In genomic region chr1:100353988-100354387, GRCh38 we compare ENCODE assay signal across 7 cellular contexts. TPM values are rescaled to one million over a fixed set of nuclear protein-coding genes. Genes with fewer than 3 reads are reported as not detected.
DNase-seq lines count a peak whose midpoint lies in the region; ATAC-seq and TF ChIP-seq lines count a peak whose summit lies in the region.

No MANE protein-coding gene starts in this region.

- H3K4me1 ChIP-seq in H9 (ENCODE audit: insufficient read depth, low read length), result peaks cover 4% of the 10 kb centered on the region; the same call in 1 of the 2 replicates
- peaks cover 0 to 71% (median 3%) of the 10 kb centered on the region in 3 donors for H3K4me1 ChIP-seq in esophagus squamous epithelium
- H3K4me1 ChIP-seq in gastrocnemius medialis, result peaks cover 17 to 20% of the 10 kb centered on the region in 2 donors

- H4K5ac ChIP-seq in H9 (ENCODE audit: insufficient read length, low read depth, low read length), result no peak overlapping the region

- H3K18ac ChIP-seq in H9 (ENCODE audit: insufficient read length, low read depth, low read length), result no peak overlapping the region

- H3K56ac ChIP-seq in H9 (ENCODE audit: insufficient read length, low read depth, low read length), result no peak overlapping the region

- H3K27ac Mint-ChIP-seq in H9, result peak overlapping the region in 1 of 3 experiments; percentile 92; a peak in 1 of 7 replicates

- no peak overlapping the region for H3K9ac ChIP-seq in H9 (ENCODE audit: extremely low read depth, insufficient read length, low read length)

- no peak overlapping the region for H2BK20ac ChIP-seq in H9 (ENCODE audit: low read depth, low read length, poor library complexity, severe bottlenecking)

- no peak overlapping the region for H4K91ac ChIP-seq in H9 (ENCODE audit: insufficient read length, low read depth, low read length)

- H2BK5ac ChIP-seq in H9 (ENCODE audit: insufficient read length, low read length), result no peak overlapping the region

- no peak overlapping the region for H2BK12ac ChIP-seq in H9 (ENCODE audit: insufficient read length, low read depth, low read length)

- no peak overlapping the region for H4K8ac ChIP-seq in H9 (replicated peaks; ENCODE audit: insufficient read length, low read depth, low read length)

- TF ChIP-seq POLR2A in esophagus squamous epithelium (IDR thresholded peaks at IDR 0.05) (no peak), gastrocnemius medialis (IDR thresholded peaks at IDR 0.05) (no peak)

- H3K23ac ChIP-seq in H9 (ENCODE audit: insufficient read length, low read depth, low read length), result no peak overlapping the region

- H3K27me3 ChIP-seq in H9 (ENCODE audit: insufficient read depth, low read length) (no peaks in the 10 kb centered on the region), esophagus squamous epithelium (no peaks in the 10 kb centered on the region), gastrocnemius medialis (no peaks in the 10 kb centered on the region)

- in situ Hi-C loops in gastrocnemius medialis (cut with MboI; ENCODE audit: low sequenced_read_pairs in 4 of 4), result loop anchor here in 1 of 4 donors (25.0 kb wide), 1 partner anchor 533 kb away; the partner anchor contains the start of genes EXTL2 and SLC30A7

- peaks cover 3 to 8% (median 5%) of the 10 kb centered on the region in 3 experiments for H3K36me3 Mint-ChIP-seq in H9 (ENCODE audit: insufficient read depth in 1 of 3, low read depth in 3 of 3)

- TF ChIP-seq CTCF in H9 (conservative IDR thresholded peaks at IDR 0.05) (no peak), esophagus squamous epithelium (IDR thresholded peaks at IDR 0.05) (no peak), gastrocnemius medialis (IDR thresholded peaks at IDR 0.05 in 4 of 5, conservative IDR thresholded peaks at IDR 0.05 in 1 of 5) (no peak)

- H3K23me2 ChIP-seq in H9 (ENCODE audit: insufficient read length, low read depth, low read length, poor library complexity, severe bottlenecking), result peaks cover 7% of the 10 kb centered on the region

- ATAC-seq in gastrocnemius medialis (no peak), HG03521 (IDR thresholded peaks at IDR 0.05; ENCODE audit: unreplicated experiment) (no peak), GM18858 (IDR thresholded peaks at IDR 0.05; ENCODE audit: unreplicated experiment) (no peak)

- no peak overlapping the region for H2BK120ac ChIP-seq in H9 (ENCODE audit: low read depth, low read length, poor library complexity, severe bottlenecking)

- peaks cover 23 to 33% of the 10 kb centered on the region in 2 experiments for H3K4me1 Mint-ChIP-seq in H9

- H2AFZ ChIP-seq in H9 (ENCODE audit: low read length), result no peak overlapping the region

- H3K4me3 ChIP-seq in esophagus squamous epithelium (peak overlapping the region in 3 of 4 donors; percentile 70 to 95 (median 84)), gastrocnemius medialis (peak overlapping the region; percentile 94 to 98 (median 96))

- H2AK5ac ChIP-seq in H9 (ENCODE audit: insufficient read length, low read length), result no peak overlapping the region

- H3K9me3 ChIP-seq in H9 (ENCODE audit: control insufficient read depth, low read depth, low read length) (no peaks in the 10 kb centered on the region), esophagus squamous epithelium (no peaks in the 10 kb centered on the region), gastrocnemius medialis (no peaks in the 10 kb centered on the region)

- H3K79me1 ChIP-seq in H9 (ENCODE audit: insufficient read depth, low read depth, low read length, poor library complexity, severe bottlenecking), result peaks cover 4% of the 10 kb centered on the region

- no CpG with 5 or more reads among the region's 1 CpG for WGBS in H9 (ENCODE audit: extremely low coverage, insufficient read length, low lambda C conversion rate)
- WGBS in esophagus squamous epithelium, 2 donors, result 75 to 90% methylated on average over 1 of the region's 1 CpG

- H2BK15ac ChIP-seq in H9 (ENCODE audit: low read depth, low read length), result no peak overlapping the region

- intact Hi-C loops in esophagus squamous epithelium (cut with DNase I) (no loop called here), gastrocnemius medialis (cut with DNase I; ENCODE audit: low total_unique reads) (loop anchor here (2.0 to 5.0 kb wide), 6 partner anchors 31 to 543 kb away; partner anchors contain the start of genes LRRC39 and SLC30A7)

- H3K36me3 ChIP-seq in esophagus squamous epithelium (no peaks in the 10 kb centered on the region), gastrocnemius medialis (no peaks in the 10 kb centered on the region)

- H3K4me3 Mint-ChIP-seq in H9, result peak overlapping the region; percentile 92 to 97

- H3K14ac ChIP-seq in H9 (ENCODE audit: insufficient read depth, low read length), result no peak overlapping the region

- H3K27me3 Mint-ChIP-seq in H9 (ENCODE audit: low read depth), result no peaks in the 10 kb centered on the region; the same call in 1 of the 2 replicates

- H3K9me3 Mint-ChIP-seq in H9, result no peaks in the 10 kb centered on the region; a peak in 2 of 5 replicates

- no peaks in the 10 kb centered on the region for H3K79me2 ChIP-seq in H9 (ENCODE audit: insufficient read depth, low read length)

- no peak overlapping the region for H3T11ph ChIP-seq in H9 (ENCODE audit: low read length)

- H4K20me1 ChIP-seq in H9 (ENCODE audit: control insufficient read depth, insufficient read depth, insufficient read length), result no peaks in the 10 kb centered on the region

- peak overlapping the region; percentile 87 for H3K4me2 ChIP-seq in H9 (ENCODE audit: insufficient read depth, insufficient read length, low read length)

- no peak overlapping the region for H3K4ac ChIP-seq in H9 (ENCODE audit: low read depth, low read length)

- H3K27ac ChIP-seq in H9 (ENCODE audit: insufficient read length, low read depth, low read length) (no peak overlapping the region), esophagus squamous epithelium (no peak overlapping the region), gastrocnemius medialis (peak overlapping the region in 2 of 4 donors; percentile 0 to 91)

- no peak for DNase-seq in H9
- DNase-seq in esophagus squamous epithelium (lab: John Stamatoyannopoulos, UW), result no peak
- DNase-seq in gastrocnemius medialis, result no peak
- DNase-seq in SIG-M5 treated with dmso at 0.1 percent for 504 hours (lab: John Stamatoyannopoulos, UW; ENCODE audit: unreplicated experiment), result no peak

TF ChIP-seq in PFSK-1, 5 proteins besides CTCF, POLR2A, EP300 and RAD21:
- TF ChIP-seq POLR2AphosphoS5 (IDR thresholded peaks at IDR 0.05; ENCODE audit: low read depth, low read length) (no peak), SIN3A (IDR thresholded peaks at IDR 0.05; ENCODE audit: borderline replicate concordance, insufficient read depth, low read length) (peak; percentile 44; the same call in 1 of the 2 replicates), TAF1 (IDR thresholded peaks at IDR 0.05; ENCODE audit: borderline replicate concordance, insufficient read depth, low read length) (no peak), FOXP2 (optimal IDR thresholded peaks at IDR 0.05; ENCODE audit: borderline replicate concordance, extremely low read depth, extremely low read length, insufficient read depth) (no peak), REST (IDR thresholded peaks at IDR 0.05; ENCODE audit: insufficient read depth in 1 of 2, low read depth in 2 of 2, low read length in 2 of 2) (no peak)
TF ChIP-seq in PFSK-1: peak in this region for 1.

RNA-seq across cellular contexts. Expression of gene CDC14A, which starts 1.7 kb away (rescaled TPM):
- total RNA-seq in H9 (2021) (8.4 and 8.9 TPM in 2 replicates), esophagus squamous epithelium (1 to 10 TPM; 3.0 to 8.6 (median 4.3) TPM), gastrocnemius medialis (10 to 100 TPM in 1 of 4 donors, 1 to 10 TPM in 3; 2.1 to 10.0 (median 6.0) TPM)
- polyA plus RNA-seq in PFSK-1 (2012; ENCODE audit: insufficient read length, low read depth), result 6.6 TPM
